In genomic region chr9:101398930-101399640, GRCh38 we compare ENCODE assay signal across 8 cellular contexts. TPM values are rescaled to one million over a fixed set of nuclear protein-coding genes. Genes with fewer than 3 reads are reported as not detected.
DNase-seq lines count a peak whose midpoint lies in the region; FAIRE-seq and TF ChIP-seq lines count a peak whose summit lies in the region.

No MANE protein-coding gene starts in this region.

- peak overlapping the region; percentile 81 to 99 (median 98) for H3K27ac Mint-ChIP-seq in IgD-negative memory B cell

- intact Hi-C loops in kidney (cut with DNase I), result no loop called here

- peaks cover 30% of the 10 kb centered on the region for H3K36me3 Mint-ChIP-seq in IgD-negative memory B cell

- TF ChIP-seq CTCF in astrocyte of the cerebellum (IDR thresholded peaks at IDR 0.05; ENCODE audit: low read depth, low read length, missing control alignments) (no peak), kidney (IDR thresholded peaks at IDR 0.05; ENCODE audit: borderline replicate concordance, extremely low read depth, insufficient read depth) (no peak)

- peaks cover 5 to 11% of the 10 kb centered on the region in 2 donors for H3K9me3 ChIP-seq in kidney (ENCODE audit: control insufficient read depth in 1 of 2, low read length in 2 of 2)

- FAIRE-seq in kidney (lab: Jason Lieb, UNC), result no peak
- FAIRE-seq in H54 (lab: Jason Lieb, UNC), result no peak
- no peak for FAIRE-seq in GM12892 (lab: Jason Lieb, UNC)

- H3K4me3 ChIP-seq in astrocyte of the cerebellum (ENCODE audit: low read depth, low read length) (peak overlapping the region; percentile 70), kidney (ENCODE audit: low read length in 2 of 2) (peak overlapping the region; percentile 78 to 96)

- TF ChIP-seq POLR2A in H54 (IDR thresholded peaks at IDR 0.05; ENCODE audit: low read depth, low read length) (no peak), GM12892 (IDR thresholded peaks at IDR 0.05; ENCODE audit: low read depth, low read length) (no peak)

- peak overlapping the region; percentile 80 to 85 for H3K9ac ChIP-seq in kidney (ENCODE audit: low read length in 2 of 2)

- DNase-seq in DMS53 (lab: John Stamatoyannopoulos, UW) (peak; percentile 35), DMS53 treated with DMSO at 0.1 percent for 48 hours (lab: John Stamatoyannopoulos, UW; ENCODE audit: unreplicated experiment) (no peak), astrocyte of the cerebellum (ENCODE audit: low read depth) (no peak), kidney (peak; percentile 90), H54 (ENCODE audit: insufficient read length, low spot score) (no peak), GM12892 (ENCODE audit: insufficient read length) (no peak)
- DNase-seq in stimulated activated CD8-positive, alpha-beta memory T cell treated with anti-CD3 and anti-CD28 coated beads, Interleukin-4, amount 100 ng/mL, for 24 hours (ENCODE audit: low read depth), result peak; percentile 10

- H3K27me3 Mint-ChIP-seq in IgD-negative memory B cell, result peaks cover 2% of the 10 kb centered on the region

- in situ Hi-C loops in astrocyte of the cerebellum (cut with HindIII; ENCODE audit: low sequenced_read_pairs), result no loop called here

- peaks cover 8% of the 10 kb centered on the region in 2 donors for H3K4me1 ChIP-seq in kidney (ENCODE audit: control insufficient read depth in 1 of 2, insufficient read depth in 1 of 2, low read depth in 1 of 2, low read length in 2 of 2)

- peak overlapping the region; percentile 56 to 75 for H3K27ac ChIP-seq in kidney (ENCODE audit: low read depth in 2 of 2, low read length in 2 of 2)

- peaks cover 21 to 32% of the 10 kb centered on the region in 2 donors for H3K36me3 ChIP-seq in kidney (ENCODE audit: control insufficient read depth in 1 of 2, insufficient read depth in 2 of 2, low read length in 2 of 2)

- peaks cover 2 to 13% (median 8%) of the 10 kb centered on the region in 3 donors for H3K9me3 Mint-ChIP-seq in IgD-negative memory B cell

- peak overlapping the region; percentile 93 to 100 (median 98) for H3K4me3 Mint-ChIP-seq in IgD-negative memory B cell

- H3K4me1 Mint-ChIP-seq in IgD-negative memory B cell, result peaks cover 38 to 68% (median 54%) of the 10 kb centered on the region in 3 donors

RNA-seq across cellular contexts. Expression of gene ZNF189, which starts 0.4 kb away (rescaled TPM):
- polyA plus RNA-seq in IgD-negative memory B cell, result 3.8 TPM
- 22.9 TPM for total RNA-seq in kidney
- 13.1 TPM for polyA plus RNA-seq in kidney (ENCODE audit: insufficient read depth, low read depth, low replicate concordance)
- polyA plus RNA-seq in GM12892 (2012; ENCODE audit: missing spikeins), result 8.2 TPM

RNA-seq across cellular contexts. Expression of gene MRPL50, which starts 0.7 kb away (rescaled TPM):
- 14.4 TPM for polyA plus RNA-seq in IgD-negative memory B cell
- 12.1 TPM for total RNA-seq in kidney
- 17.5 TPM for polyA plus RNA-seq in kidney (ENCODE audit: insufficient read depth, low read depth, low replicate concordance)
- polyA plus RNA-seq in GM12892 (2012; ENCODE audit: missing spikeins), result 15.1 TPM

RNA-seq across cellular contexts. Expression of gene BAAT, which starts 14.3 kb away (rescaled TPM):
- polyA plus RNA-seq in IgD-negative memory B cell, result not detected
- total RNA-seq in kidney, result 0.09 TPM
- polyA plus RNA-seq in kidney (ENCODE audit: insufficient read depth, low read depth, low replicate concordance), result 0.15 TPM
- polyA plus RNA-seq in GM12892 (2012; ENCODE audit: missing spikeins), result not detected

RNA-seq across cellular contexts. Expression of gene ALDOB, which starts 36.5 kb away (rescaled TPM):
- 0.31 TPM for polyA plus RNA-seq in IgD-negative memory B cell
- 11.0 TPM for total RNA-seq in kidney
- 4,265 TPM for polyA plus RNA-seq in kidney (ENCODE audit: insufficient read depth, low read depth, low replicate concordance)
- polyA plus RNA-seq in GM12892 (2012; ENCODE audit: missing spikeins), result not detected

Comparison
In these comparisons a context has a peak if more than half of its experiments do, and no peak if none do; other contexts are left out.
1. DNase-seq: peak in DMS53 (single experiment), kidney (single experiment) and stimulated activated CD8-positive, alpha-beta memory T cell treated with anti-CD3 and anti-CD28 coated beads, Interleukin-4, amount 100 ng/mL, for 24 hours (single experiment); none in DMS53 treated with DMSO at 0.1 percent for 48 hours (single experiment), astrocyte of the cerebellum (single experiment), H54 (single experiment) and GM12892 (single experiment).